Comparison of ENCODE assay signal across 19 cellular contexts in the genomic region with DNA sequence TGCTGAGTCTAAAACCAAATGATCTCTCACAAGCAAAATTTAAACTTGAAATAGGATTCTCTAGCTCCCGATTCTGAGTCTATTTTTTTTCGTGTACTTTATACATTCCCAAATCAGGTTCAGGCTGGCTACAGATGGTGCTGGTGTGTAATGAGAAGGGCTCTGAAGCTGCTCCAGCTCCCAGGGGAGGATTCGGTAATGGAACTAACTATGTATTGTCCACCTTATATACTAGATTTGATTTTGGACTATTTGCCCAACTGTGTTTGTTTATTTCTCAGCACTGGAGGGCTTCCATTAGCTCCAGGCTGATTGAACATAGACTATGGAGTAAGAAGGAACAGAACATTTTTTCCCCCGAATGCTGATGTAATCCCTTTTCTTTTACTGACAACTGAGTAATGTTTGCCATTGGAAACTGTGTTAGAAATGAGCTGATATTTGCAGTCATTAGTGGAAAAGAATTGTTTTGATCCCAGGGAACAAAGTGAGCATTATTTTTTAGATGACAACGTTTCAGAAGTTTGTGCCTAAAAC.
DNase-seq lines count a peak whose midpoint lies in the region; ATAC-seq and TF ChIP-seq lines count a peak whose summit lies in the region.
"Had no signal": no experiment of that assay in that cellular context is flagged by ENCODE, and none has a peak within 500 bp of the region (broad histone marks: within the 10 kb centered on the region; RNA-seq: fewer than 3 reads in every experiment).

No MANE protein-coding gene starts in this region.

- DNase-seq in right cardiac atrium, result no peak
- no peak for DNase-seq in right atrium auricular region (ENCODE audit: low spot score)
- DNase-seq in NCI-H82 treated with DMSO at 0.1 percent for 48 hours (lab: John Stamatoyannopoulos, UW; ENCODE audit: unreplicated experiment), result peak; percentile 80
- DNase-seq in globus pallidus (ENCODE audit: low spot score), result peak; percentile 56
- DNase-seq in activated CD8-positive, alpha-beta T cell treated with anti-CD3 and anti-CD28 coated beads for 36 hours, result no peak
- DNase-seq in transverse colon, result no peak
- no peak for DNase-seq in AG08396 (ENCODE audit: low spot score)
- DNase-seq: activated CD4-positive, alpha-beta T cell treated with anti-CD3 and anti-CD28 coated beads, Interleukin-2, amount 50 U/mL, for 48 hours; amniotic stem cell; esophagus squamous epithelium; H7; naive B cell; NCI-H1694 had no signal

- H3K27ac ChIP-seq in right cardiac atrium (ENCODE audit: low read length) (peak overlapping the region; percentile 45), right atrium auricular region (peak overlapping the region in 1 of 2 donors; percentile 3), transverse colon (no peak overlapping the region)
- H3K27ac ChIP-seq: SJSA1, vagina had no signal

- no peak for TF ChIP-seq POLR2A in transverse colon (IDR thresholded peaks at IDR 0.05)

- H3K27me3 ChIP-seq in right cardiac atrium (ENCODE audit: control insufficient read depth, insufficient read depth) (no peaks in the 10 kb centered on the region), right atrium auricular region (no peaks in the 10 kb centered on the region), transverse colon (no peaks in the 10 kb centered on the region)
- H3K27me3 ChIP-seq: esophagus squamous epithelium, SJSA1, vagina had no signal

- ATAC-seq in right cardiac atrium (peak in 1 of 2 donors; percentile 61), GM19397 (IDR thresholded peaks at IDR 0.05; ENCODE audit: unreplicated experiment) (no peak)
- no peak for ATAC-seq in activated CD8-positive, alpha-beta T cell treated with anti-CD3 and anti-CD28 coated beads for 36 hours
- ATAC-seq: stimulated activated memory B cell treated with anti-CD40 and anti-IgM and Interleukin-4, amounts not matched to agents 10 μg/mL and 1 μg/mL and 100 μg/mL, for 72 hours had no signal

- no peaks in the 10 kb centered on the region for H3K36me3 ChIP-seq in right atrium auricular region
- H3K36me3 ChIP-seq in transverse colon, result no peaks in the 10 kb centered on the region
- H3K36me3 ChIP-seq: esophagus squamous epithelium, SJSA1, vagina had no signal

- peaks cover 4% of the 10 kb centered on the region for H3K9me3 Mint-ChIP-seq in activated CD8-positive, alpha-beta T cell treated with anti-CD3 and anti-CD28 coated beads for 36 hours
- H3K9me3 Mint-ChIP-seq: stimulated activated memory B cell treated with anti-CD40 and anti-IgM and Interleukin-4, amounts not matched to agents 10 μg/mL and 1 μg/mL and 100 μg/mL, for 72 hours had no signal

- 61% methylated on average over 5 of the region's 5 CpGs for WGBS in right cardiac atrium
- WGBS in transverse colon (ENCODE audit: low coverage in 1 of 2), 2 donors, result 51 to 54% methylated on average over 5 of the region's 5 CpGs

- no peak overlapping the region for H3K4me3 ChIP-seq in right cardiac atrium (ENCODE audit: low read length)
- H3K4me3 ChIP-seq in right atrium auricular region, result no peak overlapping the region
- H3K4me3 ChIP-seq in transverse colon, result no peak overlapping the region
- H3K4me3 ChIP-seq: esophagus squamous epithelium, SJSA1, vagina had no signal

- no peak overlapping the region for H3K27ac Mint-ChIP-seq in activated CD8-positive, alpha-beta T cell treated with anti-CD3 and anti-CD28 coated beads for 36 hours
- H3K27ac Mint-ChIP-seq: dendritic cell treated with granulocyte-macrophage colony-stimulating factor and Interleukin-4, amounts not matched to agents 40 ng/mL and 50 ng/mL, for 4 days; IgD-negative memory B cell; naive B cell; stimulated activated memory B cell treated with anti-CD40 and anti-IgM and Interleukin-4, amounts not matched to agents 10 μg/mL and 1 μg/mL and 100 μg/mL, for 72 hours had no signal

- H3K4me1 ChIP-seq in right cardiac atrium (ENCODE audit: control insufficient read depth, insufficient read depth, low read length), result no peaks in the 10 kb centered on the region
- no peaks in the 10 kb centered on the region for H3K4me1 ChIP-seq in right atrium auricular region
- no peaks in the 10 kb centered on the region for H3K4me1 ChIP-seq in transverse colon
- H3K4me1 ChIP-seq: esophagus squamous epithelium, SJSA1, vagina had no signal

- H3K27me3 Mint-ChIP-seq in activated CD8-positive, alpha-beta T cell treated with anti-CD3 and anti-CD28 coated beads for 36 hours, result no peaks in the 10 kb centered on the region
- H3K27me3 Mint-ChIP-seq: dendritic cell treated with granulocyte-macrophage colony-stimulating factor and Interleukin-4, amounts not matched to agents 40 ng/mL and 50 ng/mL, for 4 days; IgD-negative memory B cell; stimulated activated memory B cell treated with anti-CD40 and anti-IgM and Interleukin-4, amounts not matched to agents 10 μg/mL and 1 μg/mL and 100 μg/mL, for 72 hours had no signal

- H3K9me3 ChIP-seq in right cardiac atrium (ENCODE audit: control insufficient read depth, low read length) (no peaks in the 10 kb centered on the region), right atrium auricular region (no peaks in the 10 kb centered on the region), transverse colon (no peaks in the 10 kb centered on the region)
- H3K9me3 ChIP-seq: esophagus squamous epithelium, SJSA1, vagina had no signal

- CTCF ChIA-PET in activated CD8-positive, alpha-beta T cell treated with anti-CD3 and anti-CD28 coated beads for 36 hours (lab: Charles Lee), result no interaction called here

- no peak overlapping the region for H3K4me3 Mint-ChIP-seq in activated CD8-positive, alpha-beta T cell treated with anti-CD3 and anti-CD28 coated beads for 36 hours
- H3K4me3 Mint-ChIP-seq: dendritic cell treated with granulocyte-macrophage colony-stimulating factor and Interleukin-4, amounts not matched to agents 40 ng/mL and 50 ng/mL, for 4 days; IgD-negative memory B cell; naive B cell; stimulated activated memory B cell treated with anti-CD40 and anti-IgM and Interleukin-4, amounts not matched to agents 10 μg/mL and 1 μg/mL and 100 μg/mL, for 72 hours had no signal

- in situ Hi-C loops in transverse colon (cut with MboI; ENCODE audit: low pct_ligation_motif_present in 1 of 4, low pct_unique_long_range_greater_than_20kb in 1 of 4, low sequenced_read_pairs in 3 of 4), result no loop called here

- no peaks in the 10 kb centered on the region for H3K36me3 Mint-ChIP-seq in activated CD8-positive, alpha-beta T cell treated with anti-CD3 and anti-CD28 coated beads for 36 hours (ENCODE audit: low read depth)
- H3K36me3 Mint-ChIP-seq: IgD-negative memory B cell; naive B cell; stimulated activated memory B cell treated with anti-CD40 and anti-IgM and Interleukin-4, amounts not matched to agents 10 μg/mL and 1 μg/mL and 100 μg/mL, for 72 hours had no signal

- no peak for TF ChIP-seq EP300 in transverse colon (IDR thresholded peaks at IDR 0.05; ENCODE audit: low read depth)

- H3K4me1 Mint-ChIP-seq in activated CD8-positive, alpha-beta T cell treated with anti-CD3 and anti-CD28 coated beads for 36 hours (ENCODE audit: low read depth), result no peaks in the 10 kb centered on the region
- H3K4me1 Mint-ChIP-seq: IgD-negative memory B cell; naive B cell; stimulated activated memory B cell treated with anti-CD40 and anti-IgM and Interleukin-4, amounts not matched to agents 10 μg/mL and 1 μg/mL and 100 μg/mL, for 72 hours had no signal

- intact Hi-C loops in right cardiac atrium (cut with DNase I), result no loop called here
- intact Hi-C loops in activated CD8-positive, alpha-beta T cell treated with anti-CD3 and anti-CD28 coated beads for 36 hours (cut with micrococcal nuclease), result no loop called here
- intact Hi-C loops in transverse colon (cut with DNase I; ENCODE audit: low total_unique reads), result loop anchor here (5.0 kb wide), 1 partner anchor 652 kb away; no protein-coding TSS in a partner anchor

- TF ChIP-seq CTCF in right atrium auricular region (IDR thresholded peaks at IDR 0.05), result no peak
- TF ChIP-seq CTCF in activated CD8-positive, alpha-beta T cell treated with anti-CD3 and anti-CD28 coated beads for 36 hours (IDR thresholded peaks at IDR 0.05), result no peak
- no peak for TF ChIP-seq CTCF in transverse colon (IDR thresholded peaks at IDR 0.05)

- POLR2A ChIA-PET in activated CD8-positive, alpha-beta T cell treated with anti-CD3 and anti-CD28 coated beads for 36 hours (lab: Charles Lee), result no interaction called here

Comparison
In these comparisons a context has a peak if more than half of its experiments do, and no peak if none do; other contexts are left out.
1. DNase-seq: peak in NCI-H82 treated with DMSO at 0.1 percent for 48 hours (single experiment) and globus pallidus (single experiment); none in right cardiac atrium (0 of 3), right atrium auricular region (single experiment), activated CD8-positive, alpha-beta T cell treated with anti-CD3 and anti-CD28 coated beads for 36 hours (single experiment), transverse colon (single experiment) and AG08396 (single experiment).